1 cellular context compared by ENCODE assay signal in the genomic region with DNA sequence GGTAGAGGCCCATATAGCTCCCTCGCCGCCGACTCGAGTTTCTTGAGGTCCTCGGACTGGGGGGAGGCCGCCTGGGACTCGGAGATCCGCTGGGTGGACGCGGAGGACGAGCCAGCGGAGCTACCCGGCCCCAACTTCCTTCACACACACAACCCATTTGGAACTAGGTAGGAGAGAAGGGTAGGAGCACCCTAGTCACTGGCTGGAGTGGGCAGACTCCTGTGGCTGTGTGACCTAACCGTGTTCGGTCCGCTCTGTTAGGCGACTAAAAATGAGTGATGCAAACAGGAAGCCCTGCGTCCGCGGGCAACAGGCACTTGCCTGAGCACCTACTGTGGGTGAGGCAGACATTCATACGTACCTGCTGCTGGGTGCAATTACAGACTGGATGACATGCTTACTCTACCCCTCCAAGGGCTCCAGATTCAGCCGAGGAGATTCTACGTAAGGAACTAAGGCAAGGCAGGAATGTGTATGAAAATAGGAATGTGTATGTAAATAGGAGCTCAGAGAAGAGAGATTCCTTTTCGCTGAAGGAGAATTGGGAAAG.
TF ChIP-seq lines count a peak whose summit lies in the region.

No MANE protein-coding gene starts in this region.

TF ChIP-seq in GM23338, 12 proteins besides CTCF, POLR2A, EP300 and RAD21 (continued from another document):
- TF ChIP-seq, protein P1, sequence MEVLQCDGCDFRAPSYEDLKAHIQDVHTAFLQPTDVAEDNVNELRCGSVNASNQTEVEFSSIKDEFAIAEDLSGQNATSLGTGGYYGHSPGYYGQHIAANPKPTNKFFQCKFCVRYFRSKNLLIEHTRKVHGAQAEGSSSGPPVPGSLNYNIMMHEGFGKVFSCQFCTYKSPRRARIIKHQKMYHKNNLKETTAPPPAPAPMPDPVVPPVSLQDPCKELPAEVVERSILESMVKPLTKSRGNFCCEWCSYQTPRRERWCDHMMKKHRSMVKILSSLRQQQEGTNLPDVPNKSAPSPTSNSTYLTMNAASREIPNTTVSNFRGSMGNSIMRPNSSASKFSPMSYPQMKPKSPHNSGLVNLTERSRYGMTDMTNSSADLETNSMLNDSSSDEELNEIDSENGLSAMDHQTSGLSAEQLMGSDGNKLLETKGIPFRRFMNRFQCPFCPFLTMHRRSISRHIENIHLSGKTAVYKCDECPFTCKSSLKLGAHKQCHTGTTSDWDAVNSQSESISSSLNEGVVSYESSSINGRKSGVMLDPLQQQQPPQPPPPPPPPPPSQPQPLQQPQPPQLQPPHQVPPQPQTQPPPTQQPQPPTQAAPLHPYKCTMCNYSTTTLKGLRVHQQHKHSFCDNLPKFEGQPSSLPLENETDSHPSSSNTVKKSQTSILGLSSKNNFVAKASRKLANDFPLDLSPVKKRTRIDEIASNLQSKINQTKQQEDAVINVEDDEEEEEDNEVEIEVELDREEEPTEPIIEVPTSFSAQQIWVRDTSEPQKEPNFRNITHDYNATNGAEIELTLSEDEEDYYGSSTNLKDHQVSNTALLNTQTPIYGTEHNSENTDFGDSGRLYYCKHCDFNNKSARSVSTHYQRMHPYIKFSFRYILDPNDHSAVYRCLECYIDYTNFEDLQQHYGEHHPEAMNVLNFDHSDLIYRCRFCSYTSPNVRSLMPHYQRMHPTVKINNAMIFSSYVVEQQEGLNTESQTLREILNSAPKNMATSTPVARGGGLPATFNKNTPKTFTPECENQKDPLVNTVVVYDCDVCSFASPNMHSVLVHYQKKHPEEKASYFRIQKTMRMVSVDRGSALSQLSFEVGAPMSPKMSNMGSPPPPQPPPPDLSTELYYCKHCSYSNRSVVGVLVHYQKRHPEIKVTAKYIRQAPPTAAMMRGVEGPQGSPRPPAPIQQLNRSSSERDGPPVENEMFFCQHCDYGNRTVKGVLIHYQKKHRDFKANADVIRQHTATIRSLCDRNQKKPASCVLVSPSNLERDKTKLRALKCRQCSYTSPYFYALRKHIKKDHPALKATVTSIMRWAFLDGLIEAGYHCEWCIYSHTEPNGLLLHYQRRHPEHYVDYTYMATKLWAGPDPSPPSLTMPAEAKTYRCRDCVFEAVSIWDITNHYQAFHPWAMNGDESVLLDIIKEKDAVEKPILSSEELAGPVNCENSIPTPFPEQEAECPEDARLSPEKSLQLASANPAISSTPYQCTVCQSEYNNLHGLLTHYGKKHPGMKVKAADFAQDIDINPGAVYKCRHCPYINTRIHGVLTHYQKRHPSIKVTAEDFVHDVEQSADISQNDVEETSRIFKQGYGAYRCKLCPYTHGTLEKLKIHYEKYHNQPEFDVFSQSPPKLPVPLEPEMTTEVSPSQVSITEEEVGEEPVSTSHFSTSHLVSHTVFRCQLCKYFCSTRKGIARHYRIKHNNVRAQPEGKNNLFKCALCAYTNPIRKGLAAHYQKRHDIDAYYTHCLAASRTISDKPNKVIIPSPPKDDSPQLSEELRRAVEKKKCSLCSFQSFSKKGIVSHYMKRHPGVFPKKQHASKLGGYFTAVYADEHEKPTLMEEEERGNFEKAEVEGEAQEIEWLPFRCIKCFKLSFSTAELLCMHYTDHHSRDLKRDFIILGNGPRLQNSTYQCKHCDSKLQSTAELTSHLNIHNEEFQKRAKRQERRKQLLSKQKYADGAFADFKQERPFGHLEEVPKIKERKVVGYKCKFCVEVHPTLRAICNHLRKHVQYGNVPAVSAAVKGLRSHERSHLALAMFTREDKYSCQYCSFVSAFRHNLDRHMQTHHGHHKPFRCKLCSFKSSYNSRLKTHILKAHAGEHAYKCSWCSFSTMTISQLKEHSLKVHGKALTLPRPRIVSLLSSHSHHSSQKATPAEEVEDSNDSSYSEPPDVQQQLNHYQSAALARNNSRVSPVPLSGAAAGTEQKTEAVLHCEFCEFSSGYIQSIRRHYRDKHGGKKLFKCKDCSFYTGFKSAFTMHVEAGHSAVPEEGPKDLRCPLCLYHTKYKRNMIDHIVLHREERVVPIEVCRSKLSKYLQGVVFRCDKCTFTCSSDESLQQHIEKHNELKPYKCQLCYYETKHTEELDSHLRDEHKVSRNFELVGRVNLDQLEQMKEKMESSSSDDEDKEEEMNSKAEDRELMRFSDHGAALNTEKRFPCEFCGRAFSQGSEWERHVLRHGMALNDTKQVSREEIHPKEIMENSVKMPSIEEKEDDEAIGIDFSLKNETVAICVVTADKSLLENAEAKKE (CRISPR knock-in tag; IDR thresholded peaks at IDR 0.05) = no peak
- TF ChIP-seq NANOG (IDR thresholded peaks at IDR 0.05; ENCODE audit: borderline replicate concordance) = no peak
- TF ChIP-seq STAT1 (IDR thresholded peaks at IDR 0.05; ENCODE audit: unreplicated experiment) = no peak
- TF ChIP-seq, protein P2, sequence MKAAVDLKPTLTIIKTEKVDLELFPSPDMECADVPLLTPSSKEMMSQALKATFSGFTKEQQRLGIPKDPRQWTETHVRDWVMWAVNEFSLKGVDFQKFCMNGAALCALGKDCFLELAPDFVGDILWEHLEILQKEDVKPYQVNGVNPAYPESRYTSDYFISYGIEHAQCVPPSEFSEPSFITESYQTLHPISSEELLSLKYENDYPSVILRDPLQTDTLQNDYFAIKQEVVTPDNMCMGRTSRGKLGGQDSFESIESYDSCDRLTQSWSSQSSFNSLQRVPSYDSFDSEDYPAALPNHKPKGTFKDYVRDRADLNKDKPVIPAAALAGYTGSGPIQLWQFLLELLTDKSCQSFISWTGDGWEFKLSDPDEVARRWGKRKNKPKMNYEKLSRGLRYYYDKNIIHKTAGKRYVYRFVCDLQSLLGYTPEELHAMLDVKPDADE (IDR thresholded peaks at IDR 0.05) = no peak
- no peak for TF ChIP-seq POLR2AphosphoS5 (IDR thresholded peaks at IDR 0.05; ENCODE audit: low read depth)
- no peak for TF ChIP-seq ZNF114 (CRISPR knock-in tag; IDR thresholded peaks at IDR 0.05)
